In the genomic region with DNA sequence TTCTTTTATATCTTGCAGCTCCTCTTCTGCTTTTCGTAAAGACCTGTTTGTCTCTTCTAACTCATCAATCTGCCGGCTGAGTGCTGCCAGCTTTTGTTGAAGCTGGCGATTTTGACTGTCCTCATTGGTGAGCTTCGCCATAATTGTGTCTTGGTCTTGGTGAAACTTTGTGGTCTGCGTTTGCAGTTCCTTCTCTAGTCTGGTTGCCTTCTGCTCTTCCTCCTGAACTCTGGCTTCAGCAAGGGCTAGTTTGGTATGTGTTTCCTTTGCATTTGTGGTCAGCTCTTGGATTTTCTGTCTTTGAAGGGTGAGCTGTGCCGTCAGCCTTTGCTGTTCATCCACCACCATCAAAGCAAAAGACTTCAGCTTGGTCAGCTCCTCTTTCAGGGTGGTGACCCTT, we compare ENCODE assay signal across 20 cellular contexts. TPM values are rescaled to one million over a fixed set of nuclear protein-coding genes. Genes with fewer than 3 reads are reported as not detected.
DNase-seq lines count a peak whose midpoint lies in the region; ATAC-seq and TF ChIP-seq lines count a peak whose summit lies in the region.
"Had no signal": no experiment of that assay in that cellular context is flagged by ENCODE, and none has a peak within 500 bp of the region (broad histone marks: within the 10 kb centered on the region; RNA-seq: fewer than 3 reads in every experiment).

No MANE protein-coding gene starts in this region.

- no peaks in the 10 kb centered on the region for H3K27me3 Mint-ChIP-seq in neural progenitor cell (ENCODE audit: insufficient read depth, low read depth)
- H3K27me3 Mint-ChIP-seq in activated naive CD8-positive, alpha-beta T cell treated with anti-CD3 and anti-CD28 coated beads for 36 hours, result no peaks in the 10 kb centered on the region
- H3K27me3 Mint-ChIP-seq: activated CD4-positive, alpha-beta T cell treated with anti-CD3 and anti-CD28 coated beads for 36 hours; dendritic cell treated with granulocyte-macrophage colony-stimulating factor and Interleukin-4, amounts not matched to agents 40 ng/mL and 50 ng/mL, for 4 days; stimulated activated naive CD8-positive, alpha-beta T cell treated with anti-CD3 and anti-CD28 coated beads, Interleukin-15, amount 100 ng/mL, for 72 hours had no signal

- no peaks in the 10 kb centered on the region for H3K9me2 ChIP-seq in OCI-LY7 (ENCODE audit: insufficient read depth, low read length)

- H3F3A ChIP-seq in neural progenitor cell (ENCODE audit: low read depth), result peaks cover 4% of the 10 kb centered on the region

- H3K9me3 ChIP-seq in OCI-LY3 (ENCODE audit: insufficient read depth, low read length), result no peaks in the 10 kb centered on the region
- no peaks in the 10 kb centered on the region for H3K9me3 ChIP-seq in neural progenitor cell (ENCODE audit: low read depth)
- no peaks in the 10 kb centered on the region for H3K9me3 ChIP-seq in OCI-LY7 (ENCODE audit: low read length)
- H3K9me3 ChIP-seq: upper lobe of left lung had no signal

- no peak for ATAC-seq in left lobe of liver
- ATAC-seq: activated CD4-positive, alpha-beta T cell treated with anti-CD3 and anti-CD28 coated beads for 36 hours; K562; stimulated activated naive CD8-positive, alpha-beta T cell treated with anti-CD3 and anti-CD28 coated beads, Interleukin-15, amount 100 ng/mL, for 72 hours had no signal

- no peak overlapping the region for H3K27ac Mint-ChIP-seq in neural progenitor cell
- no peak overlapping the region for H3K27ac Mint-ChIP-seq in activated naive CD8-positive, alpha-beta T cell treated with anti-CD3 and anti-CD28 coated beads for 36 hours
- H3K27ac Mint-ChIP-seq: activated CD4-positive, alpha-beta T cell treated with anti-CD3 and anti-CD28 coated beads for 36 hours; dendritic cell treated with granulocyte-macrophage colony-stimulating factor and Interleukin-4, amounts not matched to agents 40 ng/mL and 50 ng/mL, for 4 days; stimulated activated naive CD8-positive, alpha-beta T cell treated with anti-CD3 and anti-CD28 coated beads, Interleukin-15, amount 100 ng/mL, for 72 hours had no signal

- H3K4me1 Mint-ChIP-seq in neural progenitor cell, result no peaks in the 10 kb centered on the region
- H3K4me1 Mint-ChIP-seq in activated naive CD8-positive, alpha-beta T cell treated with anti-CD3 and anti-CD28 coated beads for 36 hours, result peaks cover 7% of the 10 kb centered on the region

- peak overlapping the region; percentile 77 for H3K4me2 ChIP-seq in KMS-11
- H3K4me2 ChIP-seq in OCI-LY3 (ENCODE audit: low read length), result peak overlapping the region; percentile 77
- H3K4me2 ChIP-seq in neural progenitor cell, result peak overlapping the region; percentile 25
- H3K4me2 ChIP-seq in OCI-LY7 (ENCODE audit: low read length), result no peak overlapping the region

- POLR2A ChIA-PET in OCI-LY7 (lab: Charles Lee), result interaction anchor here (0.8 to 1.4 kb wide), 4 partner anchors 9 to 41 kb away, joined by 3 to 5 read pairs (median 3); no protein-coding TSS in a partner anchor

- peaks cover 21% of the 10 kb centered on the region; the same call in 1 of the 2 replicates for H3K79me2 ChIP-seq in KMS-11 (ENCODE audit: insufficient read depth, low read depth)
- peaks cover 86% of the 10 kb centered on the region for H3K79me2 ChIP-seq in OCI-LY3 (ENCODE audit: low read length)
- peaks cover 39% of the 10 kb centered on the region for H3K79me2 ChIP-seq in neural progenitor cell (ENCODE audit: low read depth)
- peaks cover 5% of the 10 kb centered on the region; the same call in 1 of the 2 replicates for H3K79me2 ChIP-seq in OCI-LY7 (ENCODE audit: insufficient read depth, low read depth, low read length)

- H3K4me1 ChIP-seq in KMS-11 (ENCODE audit: low read depth, poor library complexity, severe bottlenecking) (peaks cover 63% of the 10 kb centered on the region), OCI-LY3 (ENCODE audit: low read length) (peaks cover 36% of the 10 kb centered on the region), neural progenitor cell (peaks cover 15% of the 10 kb centered on the region), OCI-LY7 (ENCODE audit: insufficient read depth, low read length, poor library complexity, severe bottlenecking) (no peaks in the 10 kb centered on the region)

- TF ChIP-seq CTCF in KMS-11 (conservative IDR thresholded peaks at IDR 0.05; ENCODE audit: low read depth, low read length) (no peak), OCI-LY3 (IDR thresholded peaks at IDR 0.05; ENCODE audit: low read depth, low read length) (no peak), neural progenitor cell (IDR thresholded peaks at IDR 0.05) (no peak), OCI-LY7 (conservative IDR thresholded peaks at IDR 0.05; ENCODE audit: low read length) (no peak)

- no TSS peak for BruUV-seq in OCI-LY7 (replicated peaks; lab: Mats Ljungman, UMichigan)

- peak overlapping the region; percentile 27; the same call in 1 of the 2 replicates for H3K9ac ChIP-seq in KMS-11
- H3K9ac ChIP-seq in OCI-LY3 (ENCODE audit: low read length), result peak overlapping the region; percentile 19; the same call in 1 of the 2 replicates
- H3K9ac ChIP-seq in neural progenitor cell, result no peak overlapping the region

- no peaks in the 10 kb centered on the region for H3K36me3 Mint-ChIP-seq in neural progenitor cell
- peaks cover 4% of the 10 kb centered on the region for H3K36me3 Mint-ChIP-seq in activated naive CD8-positive, alpha-beta T cell treated with anti-CD3 and anti-CD28 coated beads for 36 hours

- H3K27ac ChIP-seq in KMS-11 (peak overlapping the region; percentile 56), OCI-LY3 (ENCODE audit: low read length) (no peak overlapping the region), neural progenitor cell (no peak overlapping the region), OCI-LY7 (ENCODE audit: low read depth, low read length, poor library complexity, severe bottlenecking) (no peak overlapping the region)
- H3K27ac ChIP-seq: C4-2B, upper lobe of left lung had no signal

- H4K20me1 ChIP-seq in KMS-11 (ENCODE audit: insufficient read depth), result 0 out of 2 replicates have a peak, but pooled peaks cover 8% of the 10 kb centered on the region
- H4K20me1 ChIP-seq in OCI-LY3 (ENCODE audit: insufficient read depth, low read length), result peaks cover 34% of the 10 kb centered on the region
- H4K20me1 ChIP-seq in neural progenitor cell (ENCODE audit: low read depth), result no peaks in the 10 kb centered on the region
- peaks cover 20% of the 10 kb centered on the region; the same call in 1 of the 2 replicates for H4K20me1 ChIP-seq in OCI-LY7 (ENCODE audit: insufficient read depth, low read length)

- H3K4me3 ChIP-seq in KMS-11 (IDR thresholded peaks at IDR 0.05; ENCODE audit: insufficient read depth, low read depth, low read length), result peak overlapping the region; percentile 36
- peak overlapping the region; percentile 64 for H3K4me3 ChIP-seq in OCI-LY3 (ENCODE audit: low read length)
- H3K4me3 ChIP-seq in neural progenitor cell, result no peak overlapping the region
- H3K4me3 ChIP-seq in OCI-LY7 (ENCODE audit: low read depth, low read length, poor library complexity, severe bottlenecking), result no peak overlapping the region
- H3K4me3 ChIP-seq: K562, upper lobe of left lung had no signal

- H3K4me3 Mint-ChIP-seq in neural progenitor cell, result no peak overlapping the region
- no peak overlapping the region for H3K4me3 Mint-ChIP-seq in activated naive CD8-positive, alpha-beta T cell treated with anti-CD3 and anti-CD28 coated beads for 36 hours
- H3K4me3 Mint-ChIP-seq: activated CD4-positive, alpha-beta T cell treated with anti-CD3 and anti-CD28 coated beads for 36 hours; dendritic cell treated with granulocyte-macrophage colony-stimulating factor and Interleukin-4, amounts not matched to agents 40 ng/mL and 50 ng/mL, for 4 days; stimulated activated naive CD8-positive, alpha-beta T cell treated with anti-CD3 and anti-CD28 coated beads, Interleukin-15, amount 100 ng/mL, for 72 hours had no signal

- DNase-seq in GDM1 (lab: John Stamatoyannopoulos, UW) (peak; percentile 28), neural progenitor cell (ENCODE audit: low spot score) (no peak), left lobe of liver (ENCODE audit: low spot score) (no peak), NCI-H2227 treated with DMSO at 0.1 percent for 48 hours (lab: John Stamatoyannopoulos, UW) (no peak), OCI-LY7 (ENCODE audit: low spot score) (no peak)
- DNase-seq in activated naive CD8-positive, alpha-beta T cell treated with anti-CD3 and anti-CD28 coated beads for 36 hours, result no peak
- DNase-seq: activated CD4-positive, alpha-beta T cell treated with anti-CD3 and anti-CD28 coated beads for 36 hours; activated naive CD4-positive, alpha-beta T cell treated with anti-CD3 and anti-CD28 coated beads, Interleukin-2, amount 50 U/mL, for 16 hours; aorta; EL; HCEC 1CT; occipital lobe; stimulated activated CD4-positive, alpha-beta T cell treated with anti-CD3 and anti-CD28 coated beads, Interleukin-4, amount 100 ng/mL, for 4 hours; stimulated activated naive CD8-positive, alpha-beta T cell treated with anti-CD3 and anti-CD28 coated beads, Interleukin-15, amount 100 ng/mL, for 72 hours; upper lobe of left lung had no signal

- H3K9me3 Mint-ChIP-seq in neural progenitor cell, result no peaks in the 10 kb centered on the region
- H3K9me3 Mint-ChIP-seq in activated naive CD8-positive, alpha-beta T cell treated with anti-CD3 and anti-CD28 coated beads for 36 hours, result no peaks in the 10 kb centered on the region
- H3K9me3 Mint-ChIP-seq: dendritic cell treated with granulocyte-macrophage colony-stimulating factor and Interleukin-4, amounts not matched to agents 40 ng/mL and 50 ng/mL, for 4 days; stimulated activated naive CD8-positive, alpha-beta T cell treated with anti-CD3 and anti-CD28 coated beads, Interleukin-15, amount 100 ng/mL, for 72 hours had no signal

- intact Hi-C loops in OCI-LY7 (cut with micrococcal nuclease; ENCODE audit: unreplicated experiment), result no loop called here

- H2AFZ ChIP-seq in KMS-11 (ENCODE audit: low read depth) (peak overlapping the region; percentile 5; the same call in 1 of the 2 replicates), OCI-LY3 (ENCODE audit: low read depth, low read length) (0 out of 2 replicates have a peak overlapping the region, but pooled peaks have one; percentile 37), neural progenitor cell (replicated peaks) (no peak overlapping the region), OCI-LY7 (ENCODE audit: low read length) (no peak overlapping the region)

- CTCF ChIA-PET in OCI-LY7 (lab: Charles Lee; ENCODE audit: unreplicated experiment), result no interaction called here

- H3K36me3 ChIP-seq in KMS-11 (ENCODE audit: insufficient read depth), result no peaks in the 10 kb centered on the region
- H3K36me3 ChIP-seq in OCI-LY3 (replicated peaks; ENCODE audit: low read depth, low read length), result no peaks in the 10 kb centered on the region
- H3K36me3 ChIP-seq in neural progenitor cell, result no peaks in the 10 kb centered on the region
- no peaks in the 10 kb centered on the region for H3K36me3 ChIP-seq in OCI-LY7 (ENCODE audit: insufficient read depth, low read length)

- H3K27me3 ChIP-seq in KMS-11 (ENCODE audit: insufficient read depth, low read depth) (no peaks in the 10 kb centered on the region), OCI-LY3 (ENCODE audit: low read depth, low read length) (no peaks in the 10 kb centered on the region), neural progenitor cell (no peaks in the 10 kb centered on the region)
- H3K27me3 ChIP-seq: upper lobe of left lung had no signal

RNA-seq across cellular contexts. Expression of a gene that starts 32.9 kb away (rescaled TPM):
- total RNA-seq in neural progenitor cell (ENCODE audit: low replicate concordance) (32.8 and 56.3 TPM in 2 replicates), left lobe of liver (9.7 TPM), OCI-LY7 (2022) (46.6 and 51.3 TPM in 2 replicates)
- total RNA-seq in activated naive CD8-positive, alpha-beta T cell treated with anti-CD3 and anti-CD28 coated beads for 36 hours, result 100 to 1,000 TPM; 121 to 122 TPM
- 25.7 and 34.2 TPM in 2 replicates for total RNA-seq in OCI-LY7 (2014; rRNA removed; shearing (Covaris generic))

Comparison
In these comparisons a context has a peak if more than half of its experiments do, and no peak if none do; other contexts are left out.
1. H2AFZ ChIP-seq: peak in KMS-11 (single experiment) and OCI-LY3 (single experiment); none in neural progenitor cell (single experiment) and OCI-LY7 (single experiment).
2. H3K4me3 ChIP-seq: peak in KMS-11 (single experiment) and OCI-LY3 (single experiment); none in neural progenitor cell (single experiment) and OCI-LY7 (single experiment).